9 cellular contexts compared by ENCODE assay signal in genomic region chr16:84088695-84089395, GRCh38. TPM values are rescaled to one million over a fixed set of nuclear protein-coding genes. Genes with fewer than 3 reads are reported as not detected.
DNase-seq lines count a peak whose midpoint lies in the region; ATAC-seq, FAIRE-seq and TF ChIP-seq lines count a peak whose summit lies in the region.
"Had no signal": no experiment of that assay in that cellular context is flagged by ENCODE, and none has a peak within 500 bp of the region (broad histone marks: within the 10 kb centered on the region; RNA-seq: fewer than 3 reads in every experiment).

No MANE protein-coding gene starts in this region.

- H3K4me1 Mint-ChIP-seq in activated T-cell treated with anti-CD3 and anti-CD28 coated beads, Interleukin-2, amount 50 U/mL, for 4 hours (ENCODE audit: low read depth): peaks cover 37% of the 10 kb centered on the region

- DNase-seq in GM12891 (ENCODE audit: insufficient read length, low spot score) (peak; percentile 61), MV-4-11 (lab: John Stamatoyannopoulos, UW) (peak; percentile 14), myocyte (ENCODE audit: low read depth) (peak; percentile 78), superior temporal gyrus (ENCODE audit: extremely low spot score) (no peak), foreskin fibroblast (no peak), DMS114 treated with DMSO at 0.1 percent for 48 hours (lab: John Stamatoyannopoulos, UW; ENCODE audit: unreplicated experiment) (no peak)
- peak; percentile 35 for DNase-seq in activated T-cell treated with anti-CD3 and anti-CD28 coated beads, Interleukin-2, amount 50 U/mL, for 4 hours
- DNase-seq: IMR-90 had no signal

- H3K4me3 Mint-ChIP-seq in activated T-cell treated with anti-CD3 and anti-CD28 coated beads, Interleukin-2, amount 50 U/mL, for 4 hours: no peak overlapping the region

- H3K9me3 Mint-ChIP-seq in activated T-cell treated with anti-CD3 and anti-CD28 coated beads, Interleukin-2, amount 50 U/mL, for 4 hours: no peaks in the 10 kb centered on the region

- H3K4me3 ChIP-seq in foreskin fibroblast (ENCODE audit: low read depth in 1 of 2, low read length in 2 of 2): no peak overlapping the region

- FAIRE-seq in GM12891 (lab: Jason Lieb, UNC): peak; percentile 100

- no peak for TF ChIP-seq POLR2A in GM12891 (IDR thresholded peaks at IDR 0.05; ENCODE audit: low read depth, low read length)

- TF ChIP-seq CTCF in foreskin fibroblast (IDR thresholded peaks at IDR 0.05; ENCODE audit: low read depth, low read length): no peak

- no peaks in the 10 kb centered on the region for H3K27me3 Mint-ChIP-seq in activated T-cell treated with anti-CD3 and anti-CD28 coated beads, Interleukin-2, amount 50 U/mL, for 4 hours (ENCODE audit: low read depth)

- ATAC-seq in GM21825 (IDR thresholded peaks at IDR 0.05; ENCODE audit: unreplicated experiment): peak; percentile 79
- peak; percentile 72 to 81 for ATAC-seq in activated T-cell treated with anti-CD3 and anti-CD28 coated beads, Interleukin-2, amount 50 U/mL, for 4 hours

- peaks cover 61% of the 10 kb centered on the region for H3K36me3 Mint-ChIP-seq in activated T-cell treated with anti-CD3 and anti-CD28 coated beads, Interleukin-2, amount 50 U/mL, for 4 hours (ENCODE audit: insufficient read depth)

TF ChIP-seq in GM12891, 5 proteins besides CTCF, POLR2A, EP300 and RAD21:
- peak; percentile 68; the same call in 1 of the 2 replicates for TF ChIP-seq POU2F2 (IDR thresholded peaks at IDR 0.05; ENCODE audit: low read depth, low read length)
- TF ChIP-seq POLR2AphosphoS5 (IDR thresholded peaks at IDR 0.05; ENCODE audit: low read depth, low read length): no peak
- TF ChIP-seq PAX5 (IDR thresholded peaks at IDR 0.05; ENCODE audit: insufficient read depth, low read length, severe bottlenecking): peak; percentile 68
- peak; percentile 77 for TF ChIP-seq SPI1 (IDR thresholded peaks at IDR 0.05; ENCODE audit: low read depth, low read length)
- TF ChIP-seq TAF1 (IDR thresholded peaks at IDR 0.05; ENCODE audit: low read depth, low read length): no peak

RNA-seq across cellular contexts. Expression of gene MBTPS1, which starts 27.9 kb away (rescaled TPM):
- 18.9 TPM for polyA plus RNA-seq in GM12891 (2012; ENCODE audit: low read depth, missing spikeins)
- 10 to 100 TPM; 44.9 to 52.8 (median 49.2) TPM for total RNA-seq in activated T-cell treated with anti-CD3 and anti-CD28 coated beads, Interleukin-2, amount 50 U/mL, for 4 hours
- 42.1 and 53.5 TPM in 2 replicates for total RNA-seq in myocyte
- 69.7 TPM for polyA plus RNA-seq in myocyte (2012)

RNA-seq across cellular contexts. Expression of gene SLC38A8, which starts 46.2 kb away (rescaled TPM):
- polyA plus RNA-seq in GM12891 (2012; ENCODE audit: low read depth, missing spikeins): not detected
- not detected for total RNA-seq in activated T-cell treated with anti-CD3 and anti-CD28 coated beads, Interleukin-2, amount 50 U/mL, for 4 hours
- not detected in 2 replicates for total RNA-seq in myocyte
- 0.20 TPM for polyA plus RNA-seq in myocyte (2012)
- total RNA-seq: IMR-90 had no signal
- polyA plus RNA-seq: IMR-90 had no signal

RNA-seq across cellular contexts. Expression of gene HSDL1, which starts 56.1 kb away (rescaled TPM):
- polyA plus RNA-seq in GM12891 (2012; ENCODE audit: low read depth, missing spikeins): 3.9 TPM
- total RNA-seq in activated T-cell treated with anti-CD3 and anti-CD28 coated beads, Interleukin-2, amount 50 U/mL, for 4 hours: 10 to 100 TPM; 13.7 to 15.6 (median 14.4) TPM
- total RNA-seq in myocyte: 31.8 and 35.0 TPM in 2 replicates
- 15.5 TPM for polyA plus RNA-seq in myocyte (2012)

RNA-seq across cellular contexts. Expression of gene DNAAF1, which starts 56.3 kb away (rescaled TPM):
- polyA plus RNA-seq in GM12891 (2012; ENCODE audit: low read depth, missing spikeins): 0.14 TPM
- total RNA-seq in activated T-cell treated with anti-CD3 and anti-CD28 coated beads, Interleukin-2, amount 50 U/mL, for 4 hours: not detected
- total RNA-seq in myocyte: not detected in 2 replicates
- 0.33 TPM for polyA plus RNA-seq in myocyte (2012)
- total RNA-seq: IMR-90 had no signal

Comparison
In these comparisons a context has a peak if more than half of its experiments do, and no peak if none do; other contexts are left out.
1. DNase-seq: peak in GM12891 (single experiment), MV-4-11 (single experiment), activated T-cell treated with anti-CD3 and anti-CD28 coated beads, Interleukin-2, amount 50 U/mL, for 4 hours (single experiment) and myocyte (single experiment); none in superior temporal gyrus (single experiment), foreskin fibroblast (0 of 2) and DMS114 treated with DMSO at 0.1 percent for 48 hours (single experiment).